Comparison of ENCODE assay signal across 19 cellular contexts in genomic region chr14:54703082-54703481, GRCh38.
DNase-seq lines count a peak whose midpoint lies in the region; ATAC-seq, FAIRE-seq and TF ChIP-seq lines count a peak whose summit lies in the region.
"Had no signal": no experiment of that assay in that cellular context is flagged by ENCODE, and none has a peak within 500 bp of the region (broad histone marks: within the 10 kb centered on the region; RNA-seq: fewer than 3 reads in every experiment).

No MANE protein-coding gene starts in this region.

- H3K27me3 Mint-ChIP-seq in GM23338 (ENCODE audit: insufficient read depth, low read depth, poor library complexity): no peaks in the 10 kb centered on the region

- H3K27ac ChIP-seq in H1 (ENCODE audit: low read depth, low read length): no peak overlapping the region
- no peak overlapping the region for H3K27ac ChIP-seq in mesenchymal stem cell (ENCODE audit: low read length, poor library complexity, severe bottlenecking)
- H3K27ac ChIP-seq in skeletal muscle tissue (ENCODE audit: low read depth, low read length): peak overlapping the region; percentile 59
- H3K27ac ChIP-seq in GM23338 (ENCODE audit: low read depth): no peak overlapping the region
- H3K27ac ChIP-seq: C4-2B had no signal

- TF ChIP-seq RAD21 in H1 (IDR thresholded peaks at IDR 0.05 in 1 of 2, conservative IDR thresholded peaks at IDR 0.05 in 1 of 2; ENCODE audit: low read depth in 2 of 2, low read length in 2 of 2): no peak

- no peak overlapping the region for H2AFZ ChIP-seq in H1 (ENCODE audit: low read length)
- no peak overlapping the region for H2AFZ ChIP-seq in mesenchymal stem cell (ENCODE audit: low read depth, low read length)
- no peak overlapping the region for H2AFZ ChIP-seq in GM23338

- H4K5ac ChIP-seq in H1 (ENCODE audit: insufficient read length, low read depth, low read length): no peak overlapping the region

- H4K20me1 ChIP-seq in H1 (replicated peaks in 1 of 2; ENCODE audit: control insufficient read depth in 1 of 2, insufficient read depth in 2 of 2, low read length in 2 of 2) (no peaks in the 10 kb centered on the region), GM23338 (replicated peaks; ENCODE audit: insufficient read depth) (no peaks in the 10 kb centered on the region)

- FAIRE-seq in HTR-8/SVneo (lab: Jason Lieb, UNC) (peak; percentile 9), H1 (lab: Jason Lieb, UNC) (no peak)
- FAIRE-seq: A204.1, D721Med, GM12892 had no signal

- no peak overlapping the region for H4K91ac ChIP-seq in H1 (replicated peaks; ENCODE audit: insufficient read length, low read length)
- no peak overlapping the region for H4K91ac ChIP-seq in mesenchymal stem cell (ENCODE audit: low read length)

- H3K56ac ChIP-seq in H1 (replicated peaks; ENCODE audit: insufficient read length, low read depth, low read length): no peak overlapping the region

- H3K4ac ChIP-seq in H1 (replicated peaks; ENCODE audit: insufficient read length, low read depth, low read length) (no peak overlapping the region), mesenchymal stem cell (ENCODE audit: low read depth in 1 of 2, low read length in 2 of 2) (peak overlapping the region; percentile 20 to 60)

- TF ChIP-seq CTCF in H1 (IDR thresholded peaks at IDR 0.05; ENCODE audit: control extremely low read depth in 1 of 3, insufficient read depth in 1 of 3, low read depth in 1 of 3, low read length in 3 of 3) (no peak), GM23338 (conservative IDR thresholded peaks at IDR 0.05; ENCODE audit: low read depth in 2 of 2) (no peak)

- H3K79me2 ChIP-seq in H1 (ENCODE audit: control insufficient read depth in 1 of 2, insufficient read depth in 2 of 2, low read length in 2 of 2): no peaks in the 10 kb centered on the region
- no peaks in the 10 kb centered on the region for H3K79me2 ChIP-seq in GM23338 (replicated peaks; ENCODE audit: insufficient read depth)

- H2BK15ac ChIP-seq in H1 (ENCODE audit: low read length) (no peak overlapping the region), mesenchymal stem cell (ENCODE audit: low read depth, poor library complexity, severe bottlenecking) (no peak overlapping the region)

- DNase-seq in HTR-8/SVneo (ENCODE audit: insufficient read length, low spot score): no peak
- no peak for DNase-seq in H1 (ENCODE audit: low read depth in 1 of 2, low spot score in 2 of 2)
- no peak for DNase-seq in mesenchymal stem cell
- DNase-seq in stimulated activated CD4-positive, alpha-beta T cell treated with anti-CD3 and anti-CD28 coated beads, Interleukin-1b, Interleukin-23, amount 100 ng/mL, for 48 hours: no peak
- DNase-seq in Ammon's horn (ENCODE audit: low spot score): no peak
- DNase-seq in GM23338 (ENCODE audit: low spot score): no peak
- DNase-seq: BE2C; CD8-positive, alpha-beta T cell; COR-L47; DMS153; DND-41; GDM1; GOT3 had no signal

- peaks cover 12% of the 10 kb centered on the region for H3K4me1 Mint-ChIP-seq in GM23338

- no peak overlapping the region; a peak in 1 of 7 replicates for H3K9ac ChIP-seq in H1 (replicated peaks in 1 of 4; ENCODE audit: extremely low read depth in 1 of 4, low read depth in 3 of 4, low read length in 3 of 4)
- H3K9ac ChIP-seq in mesenchymal stem cell (ENCODE audit: low read length): no peak overlapping the region
- peak overlapping the region in 2 of 3 donors; percentile 8 to 51 for H3K9ac ChIP-seq in skeletal muscle tissue (ENCODE audit: low read depth in 1 of 3, low read length in 3 of 3)

- no peaks in the 10 kb centered on the region for H3K36me3 Mint-ChIP-seq in GM23338 (ENCODE audit: low read depth)
- H3K36me3 Mint-ChIP-seq: CD8-positive, alpha-beta T cell had no signal

- H2AK5ac ChIP-seq in H1 (ENCODE audit: low read depth, low read length) (no peak overlapping the region), mesenchymal stem cell (ENCODE audit: low read length, severe bottlenecking) (no peak overlapping the region)

- POLR2A ChIA-PET in H1 (lab: Charles Lee; ENCODE audit: partially characterized antibody): no interaction called here

- H3K14ac ChIP-seq in H1 (ENCODE audit: insufficient read length): no peak overlapping the region
- no peak overlapping the region for H3K14ac ChIP-seq in mesenchymal stem cell (ENCODE audit: low read length in 2 of 2)

- H3K9me2 ChIP-seq in GM23338 (ENCODE audit: insufficient read depth): no peaks in the 10 kb centered on the region; the same call in 1 of the 2 replicates

- H3K4me3 ChIP-seq in H1 (ENCODE audit: extremely low read depth in 1 of 4, insufficient read depth in 2 of 4, low read depth in 3 of 4, low read length in 4 of 4): no peak overlapping the region
- H3K4me3 ChIP-seq in mesenchymal stem cell (ENCODE audit: insufficient read depth in 1 of 2, low read depth in 1 of 2, low read length in 2 of 2): no peak overlapping the region
- peak overlapping the region in 1 of 3 donors; percentile 22 for H3K4me3 ChIP-seq in skeletal muscle tissue (ENCODE audit: low read length in 3 of 3)
- no peak overlapping the region for H3K4me3 ChIP-seq in GM23338
- H3K4me3 ChIP-seq: HAP-1 had no signal

- H3F3A ChIP-seq in GM23338 (replicated peaks; ENCODE audit: low read depth): no peaks in the 10 kb centered on the region

- H3K4me1 ChIP-seq in H1 (replicated peaks in 1 of 4; ENCODE audit: control insufficient read depth in 3 of 4, insufficient read depth in 4 of 4, low read length in 3 of 4) (peaks cover 0 to 8% (median 0%) of the 10 kb centered on the region in 4 experiments; a peak in 1 of 7 replicates), mesenchymal stem cell (ENCODE audit: control insufficient read depth, insufficient read depth, low read depth, low read length) (peaks cover 9% of the 10 kb centered on the region), skeletal muscle tissue (ENCODE audit: control insufficient read depth in 3 of 3, insufficient read depth in 3 of 3, low read length in 3 of 3) (peaks cover 71 to 82% (median 72%) of the 10 kb centered on the region in 3 donors), GM23338 (ENCODE audit: insufficient read depth) (0 out of 2 replicates have a peak, but pooled peaks cover 8% of the 10 kb centered on the region)
- H3K4me1 ChIP-seq: HAP-1 had no signal

- no peak overlapping the region for H3K27ac Mint-ChIP-seq in GM23338
- H3K27ac Mint-ChIP-seq: CD8-positive, alpha-beta T cell had no signal

- no peaks in the 10 kb centered on the region for H3K9me3 Mint-ChIP-seq in GM23338
- H3K9me3 Mint-ChIP-seq: CD8-positive, alpha-beta T cell had no signal

- no peaks in the 10 kb centered on the region for H3K9me3 ChIP-seq in H1 (ENCODE audit: insufficient read depth in 2 of 2, low read depth in 1 of 2, low read length in 1 of 2)
- H3K9me3 ChIP-seq in mesenchymal stem cell (ENCODE audit: control insufficient read depth, low read length): no peaks in the 10 kb centered on the region
- H3K9me3 ChIP-seq in skeletal muscle tissue (ENCODE audit: control insufficient read depth in 3 of 3, low read length in 3 of 3): no peaks in the 10 kb centered on the region
- H3K9me3 ChIP-seq: BE2C, HAP-1 had no signal

- no peaks in the 10 kb centered on the region; a peak in 1 of 8 replicates for H3K36me3 ChIP-seq in H1 (ENCODE audit: control insufficient read depth in 2 of 4, insufficient read depth in 4 of 4, low read length in 3 of 4)
- peaks cover 9 to 11% of the 10 kb centered on the region in 2 experiments for H3K36me3 ChIP-seq in mesenchymal stem cell (ENCODE audit: control insufficient read depth in 1 of 2, insufficient read depth in 2 of 2, low read depth in 1 of 2, low read length in 2 of 2)
- H3K36me3 ChIP-seq in skeletal muscle tissue (ENCODE audit: control insufficient read depth in 3 of 3, insufficient read depth in 3 of 3, low read length in 3 of 3): peaks cover 3 to 5% (median 4%) of the 10 kb centered on the region in 3 donors
- H3K36me3 ChIP-seq in GM23338 (ENCODE audit: insufficient read depth): no peaks in the 10 kb centered on the region
- H3K36me3 ChIP-seq: BE2C, HAP-1 had no signal

- peak overlapping the region; percentile 26; the same call in 1 of the 2 replicates for H4K8ac ChIP-seq in H1 (ENCODE audit: extremely low read depth, insufficient read depth, low read length)
- H4K8ac ChIP-seq in mesenchymal stem cell (ENCODE audit: low read length): no peak overlapping the region

- no peak overlapping the region for H3K4me2 ChIP-seq in H1 (ENCODE audit: insufficient read depth in 1 of 2, low read depth in 2 of 2, low read length in 2 of 2)
- no peak overlapping the region for H3K4me2 ChIP-seq in mesenchymal stem cell (ENCODE audit: low read length, poor library complexity, severe bottlenecking)
- no peak overlapping the region for H3K4me2 ChIP-seq in GM23338

- CTCF ChIA-PET in H1 (lab: Charles Lee; ENCODE audit: partially characterized antibody): interaction anchor here (0.6 to 5.4 kb wide), 4 partner anchors 12 to 60 kb away, joined by 3 to 26 read pairs (median 6); no protein-coding TSS in a partner anchor

- H2BK12ac ChIP-seq in H1 (ENCODE audit: low read depth, low read length): no peak overlapping the region
- no peak overlapping the region for H2BK12ac ChIP-seq in mesenchymal stem cell (ENCODE audit: low read length in 2 of 2)

- WGBS in H1 (ENCODE audit: extremely low coverage in 1 of 2, insufficient coverage in 1 of 2, insufficient read length in 1 of 2, insufficient replicate concordance in 2 of 2, low coverage in 1 of 2, low lambda C conversion rate in 2 of 2, missing lambda C conversion rate in 1 of 2), 2 experiments: 91% methylated on average over 5 of the region's 5 CpGs; no CpG with 5 or more reads in 1 of the 2 experiments
- 98% methylated on average over 5 of the region's 5 CpGs for WGBS in mesenchymal stem cell

- no peak for TF ChIP-seq EP300 in H1 (IDR thresholded peaks at IDR 0.05; ENCODE audit: borderline replicate concordance in 1 of 2, low read depth in 2 of 2, low read length in 2 of 2)

- H3K23ac ChIP-seq in H1 (ENCODE audit: insufficient read length) (no peak overlapping the region), mesenchymal stem cell (ENCODE audit: low read length in 2 of 2) (no peak overlapping the region)

- no peak for ATAC-seq in GM23338
- ATAC-seq: CD8-positive, alpha-beta T cell had no signal

- TF ChIP-seq POLR2A in H1 (IDR thresholded peaks at IDR 0.05; ENCODE audit: control extremely low read depth in 1 of 2, low read depth in 2 of 2, low read length in 2 of 2): no peak

- H3K18ac ChIP-seq in H1 (ENCODE audit: extremely low read depth, low read length) (no peak overlapping the region), mesenchymal stem cell (ENCODE audit: low read depth in 1 of 2, low read length in 2 of 2) (no peak overlapping the region)

- H3K27me3 ChIP-seq in H1 (replicated peaks in 1 of 4; ENCODE audit: control insufficient read depth in 3 of 4, extremely low read depth in 1 of 4, insufficient read depth in 3 of 4, low read length in 3 of 4): no peaks in the 10 kb centered on the region
- H3K27me3 ChIP-seq in mesenchymal stem cell (ENCODE audit: control insufficient read depth in 1 of 2, insufficient read depth in 1 of 2, low read length in 2 of 2): no peaks in the 10 kb centered on the region
- no peaks in the 10 kb centered on the region for H3K27me3 ChIP-seq in skeletal muscle tissue (ENCODE audit: control insufficient read depth in 3 of 3, insufficient read depth in 3 of 3, low read length in 3 of 3)
- H3K27me3 ChIP-seq in GM23338 (ENCODE audit: insufficient read depth): no peaks in the 10 kb centered on the region; the same call in 1 of the 2 replicates
- H3K27me3 ChIP-seq: BE2C had no signal

- no peak overlapping the region for H2BK120ac ChIP-seq in H1 (replicated peaks; ENCODE audit: low read depth, low read length)
- H2BK120ac ChIP-seq in mesenchymal stem cell (ENCODE audit: low read depth, low read length): no peak overlapping the region

- no peaks in the 10 kb centered on the region for H3K23me2 ChIP-seq in H1 (ENCODE audit: low read depth, low read length)

- no peak overlapping the region for H3K4me3 Mint-ChIP-seq in GM23338
- H3K4me3 Mint-ChIP-seq: CD8-positive, alpha-beta T cell had no signal

- H2BK5ac ChIP-seq in H1 (ENCODE audit: low read depth, low read length): no peak overlapping the region
- H2BK5ac ChIP-seq in mesenchymal stem cell (ENCODE audit: low read depth, low read length, poor library complexity, severe bottlenecking): no peak overlapping the region

- H3K79me1 ChIP-seq in H1 (ENCODE audit: low read depth, low read length) (no peaks in the 10 kb centered on the region; the same call in 1 of the 2 replicates), mesenchymal stem cell (replicated peaks; ENCODE audit: low read length, poor library complexity, severe bottlenecking) (peaks cover 52% of the 10 kb centered on the region)

- H2BK20ac ChIP-seq in H1 (ENCODE audit: low read length): no peak overlapping the region

Comparison
In these comparisons a context has a peak if more than half of its experiments do, and no peak if none do; other contexts are left out.
1. H3K9ac ChIP-seq: peak in skeletal muscle tissue (2 of 3); none in H1 (0 of 4) and mesenchymal stem cell (single experiment).